In genomic region chr1:30195424-30196134, GRCh38 we compare ENCODE assay signal across 19 cellular contexts.
A peak's percentile ranks its signal among the peaks of the same experiment; 100 is the strongest.
DNase-seq lines count a peak whose midpoint lies in the region; ATAC-seq, FAIRE-seq and TF ChIP-seq lines count a peak whose summit lies in the region.
"Had no signal": no experiment of that assay in that cellular context is flagged by ENCODE, and none has a peak within 500 bp of the region (broad histone marks: within the 10 kb centered on the region; RNA-seq: fewer than 3 reads in every experiment).

No MANE protein-coding gene starts in this region.

- no peak for FAIRE-seq in HepG2 (lab: Jason Lieb, UNC)
- FAIRE-seq: D721Med, G401.6, GM12891 had no signal

- no peaks in the 10 kb centered on the region for H3K36me3 ChIP-seq in HepG2 (replicated peaks in 1 of 2; ENCODE audit: control insufficient read depth in 1 of 2, insufficient read depth in 2 of 2, low read length in 2 of 2)
- no peaks in the 10 kb centered on the region for H3K36me3 ChIP-seq in right lobe of liver
- no peaks in the 10 kb centered on the region for H3K36me3 ChIP-seq in vagina

- in situ Hi-C loops in HepG2 (cut with HindIII; ENCODE audit: extremely low pct_ligation_motif_present, low pct_unique_long_range_greater_than_20kb): no loop called here

- DNase-seq in HepG2 (ENCODE audit: low spot score): no peak
- DNase-seq in right lobe of liver: no peak
- peak; percentile 32 for DNase-seq in ecto neural progenitor cell (ENCODE audit: low spot score)
- DNase-seq in left kidney (ENCODE audit: low read depth, low spot score): peak; percentile 44
- peak; percentile 61 to 72 for DNase-seq in vagina (ENCODE audit: extremely low spot score in 2 of 2)
- DNase-seq in effector CD8-positive, alpha-beta T cell (lab: John Stamatoyannopoulos, UW): no peak
- DNase-seq in cerebellum (ENCODE audit: low spot score): no peak
- DNase-seq: ACHN, COR-L47, DMS153, DMS79 treated with DMSO at 0.1 percent for 48 hours, EL, H7 had no signal

- 18% methylated on average over 10 of the region's 17 CpGs for WGBS in HepG2 (ENCODE audit: low lambda C conversion rate)
- 46% methylated on average over 5 of the region's 17 CpGs for WGBS in right lobe of liver (ENCODE audit: insufficient coverage, low coverage, low lambda C conversion rate, missing lambda C conversion rate)

- H3K79me2 ChIP-seq in HepG2 (ENCODE audit: insufficient read depth, low read length): no peaks in the 10 kb centered on the region

- POLR2A ChIA-PET in HepG2 (lab: Yijun Ruan, JAX): no interaction called here

- no peak overlapping the region for H3K4me3 ChIP-seq in HepG2 (replicated peaks in 1 of 3; ENCODE audit: insufficient read depth in 1 of 3, low read depth in 2 of 3, low read length in 3 of 3)
- no peak overlapping the region for H3K4me3 ChIP-seq in right lobe of liver
- H3K4me3 ChIP-seq in vagina: no peak overlapping the region
- H3K4me3 ChIP-seq: GM23338 had no signal

- peaks cover 6% of the 10 kb centered on the region; the same call in 1 of the 2 replicates for H3K9me3 ChIP-seq in HepG2 (ENCODE audit: low read length)
- no peaks in the 10 kb centered on the region for H3K9me3 ChIP-seq in right lobe of liver
- H3K9me3 ChIP-seq in vagina: no peaks in the 10 kb centered on the region

- H2AFZ ChIP-seq in HepG2 (ENCODE audit: low read length): no peak overlapping the region
- H2AFZ ChIP-seq: GM23338 had no signal

- TF ChIP-seq EP300 in HepG2 (IDR thresholded peaks at IDR 0.05; ENCODE audit: low read depth in 2 of 2, low read length in 2 of 2) (no peak), HepG2 (CRISPR knock-in tag; IDR thresholded peaks at IDR 0.05; ENCODE audit: borderline replicate concordance) (no peak)

- BruUV-seq in HepG2 (replicated peaks; lab: Mats Ljungman, UMichigan): no TSS peak

- no peak overlapping the region for H3K9ac ChIP-seq in HepG2 (ENCODE audit: insufficient read depth, low read depth, low read length)

- no peak for TF ChIP-seq CTCF in HepG2 (CRISPR knock-in tag; IDR thresholded peaks at IDR 0.05)
- TF ChIP-seq CTCF in right lobe of liver (IDR thresholded peaks at IDR 0.05): no peak
- no peak for TF ChIP-seq CTCF in vagina (IDR thresholded peaks at IDR 0.05)

- 0 out of 2 replicates have a peak, but pooled peaks cover 7% of the 10 kb centered on the region for H3K4me1 ChIP-seq in HepG2 (ENCODE audit: insufficient read depth, low read length)
- H3K4me1 ChIP-seq in right lobe of liver: no peaks in the 10 kb centered on the region
- peaks cover 20% of the 10 kb centered on the region for H3K4me1 ChIP-seq in vagina

- CTCF ChIA-PET in HepG2 (lab: Yijun Ruan, JAX; ENCODE audit: low intra/inter-chr PET ratio, low total read pairs): no interaction called here

- no peak for TF ChIP-seq RAD21 in HepG2 (CRISPR knock-in tag; IDR thresholded peaks at IDR 0.05)

- intact Hi-C loops in HepG2 (cut with micrococcal nuclease; ENCODE audit: unreplicated experiment) (no loop called here), right lobe of liver (cut with DNase I) (no loop called here), vagina (cut with DNase I) (no loop called here)

- H3K27ac ChIP-seq in HepG2 (ENCODE audit: extremely low read length, insufficient read depth, low read length): no peak overlapping the region
- H3K27ac ChIP-seq in right lobe of liver: no peak overlapping the region
- H3K27ac ChIP-seq in vagina: peak overlapping the region; percentile 75

- ATAC-seq in HepG2 (0 out of 3 replicates have a peak, but pooled peaks have one; percentile 23), right lobe of liver (no peak), HG03432 (IDR thresholded peaks at IDR 0.05; ENCODE audit: unreplicated experiment) (no peak)
- ATAC-seq: CD8-positive, alpha-beta T cell; GM23338 had no signal

- no peak overlapping the region for H3K4me2 ChIP-seq in HepG2 (ENCODE audit: low read depth, low read length)
- H3K4me2 ChIP-seq: GM23338 had no signal

- TF ChIP-seq POLR2A in HepG2 (IDR thresholded peaks at IDR 0.05; ENCODE audit: insufficient read depth in 1 of 2, low read depth in 2 of 2, low read length in 2 of 2) (no peak), right lobe of liver (IDR thresholded peaks at IDR 0.05) (no peak), vagina (IDR thresholded peaks at IDR 0.05) (no peak)

- no peaks in the 10 kb centered on the region for H4K20me1 ChIP-seq in HepG2 (ENCODE audit: insufficient read depth, low read length)

- H3K27me3 ChIP-seq in HepG2 (ENCODE audit: control insufficient read depth in 1 of 2, insufficient read depth in 2 of 2, low read length in 2 of 2) (no peaks in the 10 kb centered on the region), right lobe of liver (no peaks in the 10 kb centered on the region), vagina (no peaks in the 10 kb centered on the region)

TF ChIP-seq in HepG2, 621 proteins besides CTCF, POLR2A, EP300 and RAD21:
- TF ChIP-seq PREB (CRISPR knock-in tag; IDR thresholded peaks at IDR 0.05) (no peak), ZNF30 (CRISPR knock-in tag; IDR thresholded peaks at IDR 0.05) (no peak), ZFP36L1 (CRISPR knock-in tag; IDR thresholded peaks at IDR 0.05) (no peak), ZBTB4 (CRISPR knock-in tag; IDR thresholded peaks at IDR 0.05; ENCODE audit: borderline replicate concordance) (no peak), ZNF839 (CRISPR knock-in tag; IDR thresholded peaks at IDR 0.05; ENCODE audit: borderline replicate concordance) (no peak), ZNF18 (CRISPR knock-in tag; IDR thresholded peaks at IDR 0.05; ENCODE audit: insufficient replicate concordance) (no peak), GATAD2A (CRISPR knock-in tag; IDR thresholded peaks at IDR 0.05) (no peak), HMGXB4 (CRISPR knock-in tag; IDR thresholded peaks at IDR 0.05; ENCODE audit: borderline replicate concordance in 1 of 2, low read depth in 1 of 2) (no peak), ZNF543 (CRISPR knock-in tag; IDR thresholded peaks at IDR 0.05) (no peak), NFIC (IDR thresholded peaks at IDR 0.05; ENCODE audit: low read length) (no peak), FIP1L1 (IDR thresholded peaks at IDR 0.05; ENCODE audit: borderline replicate concordance, insufficient read depth, low read depth, low read length) (no peak), ZNF772 (CRISPR knock-in tag; IDR thresholded peaks at IDR 0.05) (no peak), ATRX (CRISPR knock-in tag; IDR thresholded peaks at IDR 0.05; ENCODE audit: borderline replicate concordance) (no peak), MED13 (CRISPR knock-in tag; IDR thresholded peaks at IDR 0.05) (no peak)

Comparison
In these comparisons a context has a peak if more than half of its experiments do, and no peak if none do; other contexts are left out.
1. DNase-seq: peak in ecto neural progenitor cell (single experiment), left kidney (single experiment) and vagina (2 of 2); none in HepG2 (single experiment), right lobe of liver (0 of 3), effector CD8-positive, alpha-beta T cell (single experiment) and cerebellum (single experiment).